ENCODE assay signal across 1 cellular context in genomic region chr20:32064667-32065066, GRCh38.
TF ChIP-seq lines count a peak whose summit lies in the region.

No MANE protein-coding gene starts in this region.

TF ChIP-seq in K562, 482 proteins besides CTCF, POLR2A, EP300 and RAD21 (continued from another document):
- TF ChIP-seq ZNF431 (CRISPR knock-in tag; IDR thresholded peaks at IDR 0.05): no peak
- TF ChIP-seq HMBOX1 (IDR thresholded peaks at IDR 0.05): peak; percentile 15; the same call in 1 of the 2 replicates
